ENCODE assay signal across 1 cellular context in genomic region chr1:108871050-108871724, GRCh38.
TF ChIP-seq lines count a peak whose summit lies in the region.

No MANE protein-coding gene starts in this region.

TF ChIP-seq in HEK293, 187 proteins besides CTCF, POLR2A, EP300 and RAD21 (continued from another document):
- TF ChIP-seq ZNF777 (tag by site-specific recombination; IDR thresholded peaks at IDR 0.05; ENCODE audit: borderline replicate concordance), result no peak
